ENCODE assay signal across 11 cellular contexts in genomic region chr14:38808734-38809455, GRCh38.
A peak's percentile ranks its signal among the peaks of the same experiment; 100 is the strongest.
DNase-seq lines count a peak whose midpoint lies in the region; ATAC-seq and TF ChIP-seq lines count a peak whose summit lies in the region.
"Had no signal": no experiment of that assay in that cellular context is flagged by ENCODE, and none has a peak within 500 bp of the region (broad histone marks: within the 10 kb centered on the region; RNA-seq: fewer than 3 reads in every experiment).

No MANE protein-coding gene starts in this region.

- H3K9me3 Mint-ChIP-seq in WTC11 (peaks cover 48% of the 10 kb centered on the region), nephron progenitor cell (peaks cover 26% of the 10 kb centered on the region)

- peaks cover 2% of the 10 kb centered on the region; the same call in 1 of the 2 replicates for H3K27me3 Mint-ChIP-seq in WTC11 (ENCODE audit: low read depth)
- no peaks in the 10 kb centered on the region for H3K27me3 Mint-ChIP-seq in nephron progenitor cell (ENCODE audit: low read depth, poor library complexity)

- no peak overlapping the region for H3K4me3 ChIP-seq in suprapubic skin

- peak; percentile 32; the same call in 1 of the 2 replicates for ATAC-seq in WTC11

- no peaks in the 10 kb centered on the region for H3K36me3 ChIP-seq in suprapubic skin

- no peak overlapping the region for H3K27ac ChIP-seq in suprapubic skin

- DNase-seq in NCI-H2029 (lab: John Stamatoyannopoulos, UW), result peak; percentile 12
- DNase-seq in NCI-H2029 treated with DMSO at 0.1 percent for 48 hours (lab: John Stamatoyannopoulos, UW), result no peak
- DNase-seq in HT1080 (ENCODE audit: low read depth), result peak; percentile 6
- DNase-seq in WTC11 (ENCODE audit: low spot score), result peak; percentile 33
- no peak for DNase-seq in nephron progenitor cell
- DNase-seq in NCI-H1694 treated with DMSO at 0.1 percent for 48 hours (lab: John Stamatoyannopoulos, UW), result no peak
- DNase-seq in stimulated activated CD4-positive, alpha-beta T cell treated with anti-CD3 and anti-CD28 coated beads, Interleukin-12 subunit alpha, Interleukin-12 subunit beta, amount 100 ng/mL, for 4 hours, result no peak
- DNase-seq in suprapubic skin (ENCODE audit: low spot score in 2 of 2), result no peak
- DNase-seq: DMS79 treated with DMSO at 0.1 percent for 48 hours, hippocampal formation, substantia nigra had no signal

- no peak for TF ChIP-seq EP300 in suprapubic skin (IDR thresholded peaks at IDR 0.05)

- peak; percentile 43; the same call in 1 of the 2 replicates for TF ChIP-seq CTCF in WTC11 (IDR thresholded peaks at IDR 0.05)
- TF ChIP-seq CTCF in nephron progenitor cell (IDR thresholded peaks at IDR 0.05), result no peak
- TF ChIP-seq CTCF in suprapubic skin (IDR thresholded peaks at IDR 0.05), result no peak

- TF ChIP-seq POLR2A in suprapubic skin (IDR thresholded peaks at IDR 0.05), result no peak

- POLR2A ChIA-PET in WTC11 (lab: Charles Lee), result no interaction called here

- peaks cover 1% of the 10 kb centered on the region for H3K9me3 ChIP-seq in suprapubic skin

- CTCF ChIA-PET in WTC11 (lab: Charles Lee), result interaction anchor here (0.6 to 1.4 kb wide), 7 partner anchors 11 to 208 kb away, joined by 3 to 4 read pairs (median 4); no protein-coding TSS in a partner anchor

- peaks cover 19% of the 10 kb centered on the region for H3K36me3 Mint-ChIP-seq in WTC11
- H3K36me3 Mint-ChIP-seq in nephron progenitor cell (ENCODE audit: low read depth), result no peaks in the 10 kb centered on the region

- WGBS in suprapubic skin, result 82% methylated on average over 7 of the region's 7 CpGs

- H3K27me3 ChIP-seq in suprapubic skin, result no peaks in the 10 kb centered on the region

- H3K4me1 Mint-ChIP-seq in WTC11 (no peaks in the 10 kb centered on the region), nephron progenitor cell (no peaks in the 10 kb centered on the region)

- H3K4me3 Mint-ChIP-seq in WTC11 (no peak overlapping the region), nephron progenitor cell (no peak overlapping the region)

- H3K27ac Mint-ChIP-seq in WTC11 (no peak overlapping the region), nephron progenitor cell (peak overlapping the region; percentile 21)

- no peaks in the 10 kb centered on the region for H3K4me1 ChIP-seq in suprapubic skin

TF ChIP-seq in WTC11, 78 proteins besides CTCF, POLR2A, EP300 and RAD21:
- TF ChIP-seq HMGXB4 (CRISPR knock-in tag; IDR thresholded peaks at IDR 0.05), result no peak
- TF ChIP-seq E2F5 (CRISPR knock-in tag; IDR thresholded peaks at IDR 0.05), result no peak
- no peak for TF ChIP-seq KAT7 (CRISPR knock-in tag; IDR thresholded peaks at IDR 0.05; ENCODE audit: borderline replicate concordance)
- no peak for TF ChIP-seq RORB (CRISPR knock-in tag; IDR thresholded peaks at IDR 0.05)
- no peak for TF ChIP-seq PRRX2 (CRISPR knock-in tag; IDR thresholded peaks at IDR 0.05)
- TF ChIP-seq ZBTB43 (CRISPR knock-in tag; IDR thresholded peaks at IDR 0.05), result no peak
- TF ChIP-seq SMAD3 (CRISPR knock-in tag; IDR thresholded peaks at IDR 0.05; ENCODE audit: borderline replicate concordance), result no peak
- TF ChIP-seq PREB (CRISPR knock-in tag; IDR thresholded peaks at IDR 0.05; ENCODE audit: borderline replicate concordance), result no peak
- no peak for TF ChIP-seq ZNF121 (CRISPR knock-in tag; IDR thresholded peaks at IDR 0.05)
- TF ChIP-seq ZNF232 (CRISPR knock-in tag; IDR thresholded peaks at IDR 0.05), result no peak
- TF ChIP-seq ZNF281 (CRISPR knock-in tag; IDR thresholded peaks at IDR 0.05), result no peak

Comparison
In these comparisons a context has a peak if more than half of its experiments do, and no peak if none do; other contexts are left out.
1. DNase-seq: peak in NCI-H2029 (single experiment), HT1080 (single experiment) and WTC11 (single experiment); none in NCI-H2029 treated with DMSO at 0.1 percent for 48 hours (single experiment), nephron progenitor cell (single experiment), NCI-H1694 treated with DMSO at 0.1 percent for 48 hours (single experiment), stimulated activated CD4-positive, alpha-beta T cell treated with anti-CD3 and anti-CD28 coated beads, Interleukin-12 subunit alpha, Interleukin-12 subunit beta, amount 100 ng/mL, for 4 hours (single experiment) and suprapubic skin (0 of 2).